In genomic region chr19:2578391-2578826, GRCh38 we compare ENCODE assay signal across 8 cellular contexts.
DNase-seq lines count a peak whose midpoint lies in the region; ATAC-seq and TF ChIP-seq lines count a peak whose summit lies in the region.

No MANE protein-coding gene starts in this region.

- 28% methylated on average over 2 of the region's 12 CpGs for WGBS in suprapubic skin

- intact Hi-C loops in breast epithelium (cut with DNase I; ENCODE audit: low total_unique reads): loop anchor here (5.0 kb wide), 1 partner anchor 101 kb away; the partner anchor contains the start of gene GADD45B

- peak; percentile 52 for DNase-seq in HS-27A (ENCODE audit: low read depth)
- peak; percentile 40 to 58 for DNase-seq in breast epithelium (ENCODE audit: low spot score in 2 of 2)
- DNase-seq in suprapubic skin (ENCODE audit: low spot score in 2 of 2): peak in 1 of 2 donors; percentile 76
- no peak for DNase-seq in retina
- DNase-seq in NCI-H1417 treated with DMSO at 0.1 percent for 48 hours (lab: John Stamatoyannopoulos, UW): no peak

- H3K27me3 ChIP-seq in breast epithelium (no peaks in the 10 kb centered on the region), layer of hippocampus (ENCODE audit: control insufficient read depth, insufficient read depth, low read length) (no peaks in the 10 kb centered on the region), suprapubic skin (no peaks in the 10 kb centered on the region)

- H3K27ac ChIP-seq in breast epithelium: peak overlapping the region; percentile 87 to 89
- peak overlapping the region; percentile 70 for H3K27ac ChIP-seq in layer of hippocampus (ENCODE audit: low read depth, low read length)
- H3K27ac ChIP-seq in suprapubic skin: peak overlapping the region; percentile 82

- H3K4me3 ChIP-seq in breast epithelium (peak overlapping the region; percentile 44 to 78 (median 57)), suprapubic skin (peak overlapping the region; percentile 50)

- no peak for ATAC-seq in GM18858 (IDR thresholded peaks at IDR 0.05; ENCODE audit: unreplicated experiment)
- no peak for ATAC-seq in HG03460 (IDR thresholded peaks at IDR 0.05; ENCODE audit: unreplicated experiment)

- TF ChIP-seq CTCF in breast epithelium (IDR thresholded peaks at IDR 0.05) (no peak), suprapubic skin (IDR thresholded peaks at IDR 0.05) (no peak)

- H3K36me3 ChIP-seq in breast epithelium (no peaks in the 10 kb centered on the region), suprapubic skin (no peaks in the 10 kb centered on the region)

- TF ChIP-seq POLR2A in breast epithelium (IDR thresholded peaks at IDR 0.05) (no peak), suprapubic skin (IDR thresholded peaks at IDR 0.05) (no peak)

- no peaks in the 10 kb centered on the region for H3K9me3 ChIP-seq in breast epithelium
- H3K9me3 ChIP-seq in suprapubic skin: no peaks in the 10 kb centered on the region

- H3K4me1 ChIP-seq in breast epithelium (peaks cover 10 to 15% of the 10 kb centered on the region in 2 donors), suprapubic skin (peaks cover 49% of the 10 kb centered on the region)

- TF ChIP-seq EP300 in suprapubic skin (IDR thresholded peaks at IDR 0.05): no peak

Comparison
In these comparisons a context has a peak if more than half of its experiments do, and no peak if none do; other contexts are left out.
1. DNase-seq: peak in HS-27A (single experiment) and breast epithelium (2 of 2); none in retina (single experiment) and NCI-H1417 treated with DMSO at 0.1 percent for 48 hours (single experiment).
2. Peak in every context shown above with its lines, with median percentiles within 50 percentile points of each other: H3K27ac ChIP-seq.